35 cellular contexts compared by ENCODE assay signal in the genomic region with DNA sequence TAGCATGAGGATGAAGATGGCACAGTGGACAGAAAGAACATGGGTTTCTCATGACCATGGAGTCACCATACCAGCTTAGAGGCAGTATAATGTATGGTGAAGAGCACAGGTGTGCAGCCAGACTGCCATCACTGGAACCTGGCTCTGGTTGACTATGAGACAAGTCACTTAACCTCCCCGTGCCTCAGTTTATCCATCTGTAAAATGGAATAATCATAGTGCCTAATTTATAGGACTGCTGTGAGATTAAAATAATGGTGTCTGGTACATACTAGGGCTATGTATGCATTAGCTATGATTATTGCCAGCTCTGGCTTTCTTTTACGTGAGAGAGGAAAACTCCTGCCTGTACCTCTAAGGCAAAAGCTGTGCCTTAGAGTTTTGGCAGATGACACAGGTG.
"Had no signal": no experiment of that assay in that cellular context is flagged by ENCODE, and none has a peak within 500 bp of the region (broad histone marks: within the 10 kb centered on the region; RNA-seq: fewer than 3 reads in every experiment).

No MANE protein-coding gene starts in this region.

- H3K4me3 ChIP-seq: MG63 had no signal

- H3K9me3 ChIP-seq: MG63 had no signal

- H3K27me3 ChIP-seq: MG63 had no signal

- DNase-seq: Karpas-422, Kasumi-1, MG63, MM.1S, MV-4-11, NCI-H1048, NCI-H1092, NCI-H1092 treated with DMSO at 0.1 percent for 48 hours, NCI-H1105, NCI-H1105 treated with DMSO at 0.1 percent for 48 hours, NCI-H1417, NCI-H1417 treated with DMSO at 0.1 percent for 48 hours, NCI-H1436, NCI-H1436 treated with DMSO at 0.1 percent for 48 hours, NCI-H146, NCI-H1694, NCI-H1694 treated with DMSO at 0.1 percent for 48 hours, NCI-H187, NCI-H187 treated with DMSO at 0.1 percent for 48 hours, NCI-H1930, NCI-H2029, NCI-H2029 treated with DMSO at 0.1 percent for 48 hours, NCI-H2081, NCI-H2081 treated with DMSO at 0.1 percent for 48 hours, NCI-H2107, NCI-H2171, NCI-H2171 treated with DMSO at 0.1 percent for 48 hours, NCI-H2227 treated with DMSO at 0.1 percent for 48 hours, NCI-H226, NCI-H345, NCI-H446, NCI-H446 treated with DMSO at 0.1 percent for 48 hours, NCI-H510A, NCI-H510A treated with DMSO at 0.1 percent for 48 hours, NCI-H524 had no signal
